9 cellular contexts compared by ENCODE assay signal in genomic region chrX:134173541-134174272, GRCh38.
DNase-seq lines count a peak whose midpoint lies in the region; ATAC-seq lines count a peak whose summit lies in the region.
"Had no signal": no experiment of that assay in that cellular context is flagged by ENCODE, and none has a peak within 500 bp of the region (broad histone marks: within the 10 kb centered on the region; RNA-seq: fewer than 3 reads in every experiment).

No MANE protein-coding gene starts in this region.

- no peaks in the 10 kb centered on the region for H3K9me3 Mint-ChIP-seq in activated T-cell treated with anti-CD3 and anti-CD28 coated beads, Interleukin-2, amount 50 U/mL, for 24 hours
- no peaks in the 10 kb centered on the region for H3K9me3 Mint-ChIP-seq in stimulated activated naive CD8-positive, alpha-beta T cell treated with anti-CD3 and anti-CD28 coated beads, Interleukin-15, amount 100 ng/mL, for 72 hours

- peak overlapping the region; percentile 20 for H3K27ac Mint-ChIP-seq in activated T-cell treated with anti-CD3 and anti-CD28 coated beads, Interleukin-2, amount 50 U/mL, for 24 hours
- peak overlapping the region; percentile 85 to 92 for H3K27ac Mint-ChIP-seq in stimulated activated naive CD8-positive, alpha-beta T cell treated with anti-CD3 and anti-CD28 coated beads, Interleukin-15, amount 100 ng/mL, for 72 hours

- in situ Hi-C loops in ACHN (cut with HindIII; ENCODE audit: low pct_ligation_motif_present, low pct_unique_long_range_greater_than_20kb, low sequenced_read_pairs) = no loop called here

- H3K4me3 Mint-ChIP-seq in activated T-cell treated with anti-CD3 and anti-CD28 coated beads, Interleukin-2, amount 50 U/mL, for 24 hours = peak overlapping the region; percentile 81
- H3K4me3 Mint-ChIP-seq in stimulated activated naive CD8-positive, alpha-beta T cell treated with anti-CD3 and anti-CD28 coated beads, Interleukin-15, amount 100 ng/mL, for 72 hours = peak overlapping the region; percentile 84 to 96

- peak; percentile 23 for DNase-seq in activated T-cell treated with anti-CD3 and anti-CD28 coated beads, Interleukin-2, amount 50 U/mL, for 1 hour
- DNase-seq in activated T-cell treated with anti-CD3 and anti-CD28 coated beads for 4 hours = no peak
- DNase-seq in activated T-cell treated with anti-CD3 and anti-CD28 coated beads, Interleukin-2, amount 50 U/mL, for 24 hours = peak; percentile 37
- peak; percentile 61 for DNase-seq in iPS-NIHi7 (ENCODE audit: extremely low spot score)
- DNase-seq in stimulated activated naive CD8-positive, alpha-beta T cell treated with anti-CD3 and anti-CD28 coated beads, Interleukin-15, amount 100 ng/mL, for 72 hours = peak in 1 of 2 donors; percentile 28
- no peak for DNase-seq in NCI-H526 treated with DMSO at 0.1 percent for 48 hours (lab: John Stamatoyannopoulos, UW)
- no peak for DNase-seq in SW 1271 (lab: John Stamatoyannopoulos, UW)
- no peak for DNase-seq in ACHN
- DNase-seq: AML-193 had no signal

- peaks cover 59% of the 10 kb centered on the region for H3K27me3 Mint-ChIP-seq in activated T-cell treated with anti-CD3 and anti-CD28 coated beads, Interleukin-2, amount 50 U/mL, for 24 hours
- H3K27me3 Mint-ChIP-seq in stimulated activated naive CD8-positive, alpha-beta T cell treated with anti-CD3 and anti-CD28 coated beads, Interleukin-15, amount 100 ng/mL, for 72 hours = peaks cover 14% of the 10 kb centered on the region

- peaks cover 25% of the 10 kb centered on the region for H3K36me3 Mint-ChIP-seq in activated T-cell treated with anti-CD3 and anti-CD28 coated beads, Interleukin-2, amount 50 U/mL, for 24 hours (ENCODE audit: low read depth)

- H3K4me1 Mint-ChIP-seq in activated T-cell treated with anti-CD3 and anti-CD28 coated beads, Interleukin-2, amount 50 U/mL, for 24 hours (ENCODE audit: low read depth) = peaks cover 25% of the 10 kb centered on the region
- H3K4me1 Mint-ChIP-seq in stimulated activated naive CD8-positive, alpha-beta T cell treated with anti-CD3 and anti-CD28 coated beads, Interleukin-15, amount 100 ng/mL, for 72 hours = peaks cover 19% of the 10 kb centered on the region

- ATAC-seq in stimulated activated naive CD8-positive, alpha-beta T cell treated with anti-CD3 and anti-CD28 coated beads, Interleukin-15, amount 100 ng/mL, for 72 hours = peak; percentile 36

Comparison
In these comparisons a context has a peak if more than half of its experiments do, and no peak if none do; other contexts are left out.
1. DNase-seq: peak in activated T-cell treated with anti-CD3 and anti-CD28 coated beads, Interleukin-2, amount 50 U/mL, for 1 hour (single experiment), activated T-cell treated with anti-CD3 and anti-CD28 coated beads, Interleukin-2, amount 50 U/mL, for 24 hours (single experiment) and iPS-NIHi7 (single experiment); none in activated T-cell treated with anti-CD3 and anti-CD28 coated beads for 4 hours (single experiment), NCI-H526 treated with DMSO at 0.1 percent for 48 hours (single experiment), SW 1271 (0 of 2) and ACHN (single experiment).